10 cellular contexts compared by ENCODE assay signal in the genomic region with DNA sequence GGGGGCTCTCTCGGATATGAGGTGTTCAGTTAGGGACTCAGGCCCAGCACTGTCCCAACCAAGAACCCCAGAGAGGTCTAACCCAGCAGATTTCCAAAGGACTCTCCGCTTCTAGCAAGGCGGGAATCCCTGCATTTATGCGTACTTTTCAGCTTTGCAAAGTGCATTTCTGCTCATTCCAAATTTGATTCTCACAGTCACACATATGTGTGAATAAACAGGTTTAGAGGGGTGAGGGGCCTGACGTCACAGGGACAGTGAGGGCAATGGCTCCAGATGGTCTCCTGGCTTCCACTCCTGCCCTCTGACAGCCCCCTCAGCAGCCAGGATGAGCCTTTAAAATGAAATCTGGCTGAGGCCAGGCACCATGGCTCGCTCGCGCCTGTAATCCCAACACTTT. TPM values are rescaled to one million over a fixed set of nuclear protein-coding genes. Genes with fewer than 3 reads are reported as not detected.
A peak's percentile ranks its signal among the peaks of the same experiment; 100 is the strongest.
DNase-seq lines count a peak whose midpoint lies in the region; ATAC-seq and TF ChIP-seq lines count a peak whose summit lies in the region.
"Had no signal": no experiment of that assay in that cellular context is flagged by ENCODE, and none has a peak within 500 bp of the region (broad histone marks: within the 10 kb centered on the region; RNA-seq: fewer than 3 reads in every experiment).

No MANE protein-coding gene starts in this region.

- no peak for TF ChIP-seq CTCF in SU-DHL-6 (IDR thresholded peaks at IDR 0.05; ENCODE audit: insufficient read depth, low read length, poor library complexity, severe bottlenecking)
- TF ChIP-seq CTCF in fibroblast of lung (conservative IDR thresholded peaks at IDR 0.05 in 1 of 2, IDR thresholded peaks at IDR 0.05 in 1 of 2; ENCODE audit: low read depth in 1 of 2, low read length in 2 of 2): no peak

- H4K20me1 ChIP-seq in SU-DHL-6 (ENCODE audit: low read depth, low read length) (no peaks in the 10 kb centered on the region), fibroblast of lung (ENCODE audit: control insufficient read depth, extremely low read depth, insufficient read depth, low read length) (no peaks in the 10 kb centered on the region)

- H3K79me2 ChIP-seq in SU-DHL-6 (ENCODE audit: insufficient read depth, low read length) (peaks cover 18% of the 10 kb centered on the region), fibroblast of lung (ENCODE audit: control insufficient read depth, insufficient read depth, low read length) (peaks cover 28% of the 10 kb centered on the region)

- DNase-seq in activated CD8-positive, alpha-beta memory T cell treated with anti-CD3 and anti-CD28 coated beads, Interleukin-2, amount 10 ng/mL, durations not matched to agents 7 days and 5 days: no peak
- no peak for DNase-seq in activated CD8-positive, alpha-beta memory T cell treated with anti-CD3 and anti-CD28 coated beads for 24 hours
- DNase-seq in fibroblast of lung (ENCODE audit: low read depth in 2 of 2): peak in 1 of 2 donors; percentile 40
- DNase-seq in stimulated activated naive B cell treated with anti-CD40 and anti-IgM and Interleukin-4, amounts not matched to agents 10 μg/mL and 1 μg/mL and 100 μg/mL, for 72 hours: no peak
- no peak for DNase-seq in AG08395 (ENCODE audit: low spot score)
- DNase-seq in substantia nigra (lab: John Stamatoyannopoulos, UW): no peak
- no peak for DNase-seq in stimulated activated CD4-positive, alpha-beta T cell treated with anti-CD3 and anti-CD28 coated beads, Interleukin-2, amount 100 ng/mL, for 48 hours
- DNase-seq: NCI-H1694 treated with DMSO at 0.1 percent for 48 hours had no signal

- H3K4me1 ChIP-seq in fibroblast of lung (ENCODE audit: control insufficient read depth, extremely low read depth, insufficient read depth, low read length): peaks cover 23% of the 10 kb centered on the region

- H3K4me2 ChIP-seq in SU-DHL-6 (ENCODE audit: low read depth, low read length, poor library complexity, severe bottlenecking): peak overlapping the region; percentile 90
- no peak overlapping the region for H3K4me2 ChIP-seq in fibroblast of lung (ENCODE audit: extremely low read depth, insufficient read depth, low read length)

- H3K4me3 ChIP-seq in SU-DHL-6 (ENCODE audit: insufficient read depth, low read length, poor library complexity, severe bottlenecking) (no peak overlapping the region), fibroblast of lung (replicated peaks in 1 of 4; ENCODE audit: control extremely low read depth in 1 of 4, insufficient read depth in 1 of 4, low read depth in 3 of 4, low read length in 4 of 4) (peak overlapping the region in 2 of 4 experiments; percentile 55 to 80)

- H3K4me3 Mint-ChIP-seq in activated CD8-positive, alpha-beta memory T cell treated with anti-CD3 and anti-CD28 coated beads, Interleukin-2, amount 10 ng/mL, durations not matched to agents 7 days and 5 days: peak overlapping the region; percentile 74
- H3K4me3 Mint-ChIP-seq in stimulated activated naive B cell treated with anti-CD40 and anti-IgM and Interleukin-4, amounts not matched to agents 10 μg/mL and 1 μg/mL and 100 μg/mL, for 72 hours: peak overlapping the region; percentile 82 to 96

- H3K9ac ChIP-seq in SU-DHL-6 (ENCODE audit: low read length) (peak overlapping the region; percentile 64), fibroblast of lung (ENCODE audit: insufficient read depth, low read length) (no peak overlapping the region)

- H3K9me3 ChIP-seq in SU-DHL-6 (ENCODE audit: insufficient read depth, low read length) (no peaks in the 10 kb centered on the region), fibroblast of lung (ENCODE audit: control insufficient read depth, insufficient read depth, low read depth, low read length) (no peaks in the 10 kb centered on the region)
- H3K9me3 ChIP-seq: SJSA1 had no signal

- H3K9me2 ChIP-seq in SU-DHL-6 (replicated peaks; ENCODE audit: insufficient read depth, low read length): no peaks in the 10 kb centered on the region

- no peaks in the 10 kb centered on the region for H3K9me3 Mint-ChIP-seq in activated CD8-positive, alpha-beta memory T cell treated with anti-CD3 and anti-CD28 coated beads, Interleukin-2, amount 10 ng/mL, durations not matched to agents 7 days and 5 days (ENCODE audit: low read depth)
- H3K9me3 Mint-ChIP-seq in stimulated activated naive B cell treated with anti-CD40 and anti-IgM and Interleukin-4, amounts not matched to agents 10 μg/mL and 1 μg/mL and 100 μg/mL, for 72 hours: no peaks in the 10 kb centered on the region

- H3K36me3 ChIP-seq in SU-DHL-6 (ENCODE audit: low read length): 0 out of 2 replicates have a peak, but pooled peaks cover under 1% of the 10 kb centered on the region
- H3K36me3 ChIP-seq in fibroblast of lung (ENCODE audit: control insufficient read depth, insufficient read depth, low read length): peaks cover under 1% of the 10 kb centered on the region

- H3K27me3 Mint-ChIP-seq in activated CD8-positive, alpha-beta memory T cell treated with anti-CD3 and anti-CD28 coated beads, Interleukin-2, amount 10 ng/mL, durations not matched to agents 7 days and 5 days: no peaks in the 10 kb centered on the region
- H3K27me3 Mint-ChIP-seq in stimulated activated naive B cell treated with anti-CD40 and anti-IgM and Interleukin-4, amounts not matched to agents 10 μg/mL and 1 μg/mL and 100 μg/mL, for 72 hours: no peaks in the 10 kb centered on the region

- H3K4me1 Mint-ChIP-seq in activated CD8-positive, alpha-beta memory T cell treated with anti-CD3 and anti-CD28 coated beads, Interleukin-2, amount 10 ng/mL, durations not matched to agents 7 days and 5 days: peaks cover 69% of the 10 kb centered on the region
- H3K4me1 Mint-ChIP-seq in stimulated activated naive B cell treated with anti-CD40 and anti-IgM and Interleukin-4, amounts not matched to agents 10 μg/mL and 1 μg/mL and 100 μg/mL, for 72 hours: peaks cover 50 to 83% of the 10 kb centered on the region in 2 donors

- H3K27me3 ChIP-seq in SU-DHL-6 (ENCODE audit: low read length) (no peaks in the 10 kb centered on the region), fibroblast of lung (ENCODE audit: control insufficient read depth, insufficient read depth, low read length) (no peaks in the 10 kb centered on the region)
- H3K27me3 ChIP-seq: SJSA1 had no signal

- no peaks in the 10 kb centered on the region for H3K36me3 Mint-ChIP-seq in activated CD8-positive, alpha-beta memory T cell treated with anti-CD3 and anti-CD28 coated beads, Interleukin-2, amount 10 ng/mL, durations not matched to agents 7 days and 5 days
- peaks cover 23 to 33% of the 10 kb centered on the region in 2 donors for H3K36me3 Mint-ChIP-seq in stimulated activated naive B cell treated with anti-CD40 and anti-IgM and Interleukin-4, amounts not matched to agents 10 μg/mL and 1 μg/mL and 100 μg/mL, for 72 hours

- peak overlapping the region; percentile 40 for H3K27ac Mint-ChIP-seq in activated CD8-positive, alpha-beta memory T cell treated with anti-CD3 and anti-CD28 coated beads, Interleukin-2, amount 10 ng/mL, durations not matched to agents 7 days and 5 days
- H3K27ac Mint-ChIP-seq in stimulated activated naive B cell treated with anti-CD40 and anti-IgM and Interleukin-4, amounts not matched to agents 10 μg/mL and 1 μg/mL and 100 μg/mL, for 72 hours: peak overlapping the region; percentile 93

- CTCF ChIA-PET in activated CD8-positive, alpha-beta memory T cell treated with anti-CD3 and anti-CD28 coated beads, Interleukin-2, amount 10 ng/mL, durations not matched to agents 7 days and 5 days (lab: Charles Lee): interaction anchor here (1.0 to 7.0 kb wide), 7 partner anchors 9 to 77 kb away, joined by 3 to 60 read pairs (median 3); no protein-coding TSS in a partner anchor

- no peak for ATAC-seq in activated CD8-positive, alpha-beta memory T cell treated with anti-CD3 and anti-CD28 coated beads, Interleukin-2, amount 10 ng/mL, durations not matched to agents 7 days and 5 days
- no peak for ATAC-seq in stimulated activated naive B cell treated with anti-CD40 and anti-IgM and Interleukin-4, amounts not matched to agents 10 μg/mL and 1 μg/mL and 100 μg/mL, for 72 hours (replicated peaks)

- H2AFZ ChIP-seq in SU-DHL-6 (ENCODE audit: low read depth, low read length, severe bottlenecking) (no peak overlapping the region), fibroblast of lung (ENCODE audit: low read length) (no peak overlapping the region)

- H3F3A ChIP-seq in SU-DHL-6 (ENCODE audit: insufficient read depth): peaks cover 68% of the 10 kb centered on the region

- H3K27ac ChIP-seq in SU-DHL-6 (ENCODE audit: low read depth, low read length) (peak overlapping the region; percentile 97), fibroblast of lung (ENCODE audit: insufficient read depth, low read length) (peak overlapping the region; percentile 63), substantia nigra (ENCODE audit: low read depth, low read length, poor library complexity, severe bottlenecking) (no peak overlapping the region)
- H3K27ac ChIP-seq: SJSA1 had no signal

RNA-seq across cellular contexts. Expression of a gene that starts 0.9 kb away (rescaled TPM):
- 10 to 100 TPM; 46.6 to 87.5 TPM for total RNA-seq in activated CD8-positive, alpha-beta memory T cell treated with anti-CD3 and anti-CD28 coated beads, Interleukin-2, amount 10 ng/mL, durations not matched to agents 7 days and 5 days
- total RNA-seq in fibroblast of lung: 57.3 and 138 TPM in 2 replicates
- 131 and 137 TPM in 2 replicates for polyA plus RNA-seq in fibroblast of lung
- 145 and 152 TPM in 2 replicates for polyA plus RNA-seq in fibroblast of lung (2012)
- 228 and 250 TPM in 2 replicates for polyA minus RNA-seq in fibroblast of lung (ENCODE audit: low replicate concordance)
